ENCODE assay signal across 25 cellular contexts in the genomic region with DNA sequence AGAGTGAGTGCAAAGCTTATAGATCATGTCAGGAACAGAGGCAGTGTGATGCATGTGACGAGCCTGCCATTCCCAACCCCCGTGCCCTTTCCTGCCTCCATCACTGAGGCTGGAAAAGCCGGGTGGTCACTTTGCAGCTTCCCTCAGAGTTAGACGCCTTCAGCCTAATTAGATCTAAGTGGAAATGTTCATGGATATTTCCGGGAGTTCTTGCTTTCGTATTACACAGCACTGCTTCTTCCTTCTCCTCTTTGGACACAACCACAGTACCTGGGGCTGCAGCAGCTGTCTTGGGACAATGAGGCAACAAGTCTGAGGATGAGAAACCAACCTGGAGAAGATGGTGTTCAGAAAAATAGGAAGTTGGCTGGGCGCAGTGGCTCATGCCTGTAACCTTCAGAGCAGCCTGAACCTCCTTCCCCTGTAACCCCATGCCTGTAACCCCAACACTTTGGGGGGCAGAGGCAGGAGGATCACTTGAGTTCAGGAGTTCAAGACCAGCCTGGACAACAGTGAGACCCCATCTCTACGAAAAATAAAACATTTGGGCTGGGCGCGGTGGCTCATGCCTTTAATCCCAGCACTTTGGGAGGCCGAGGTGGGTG.
"Had no signal": no experiment of that assay in that cellular context is flagged by ENCODE, and none has a peak within 500 bp of the region (broad histone marks: within the 10 kb centered on the region; RNA-seq: fewer than 3 reads in every experiment).

No MANE protein-coding gene starts in this region.

- H3K9me3 Mint-ChIP-seq: natural killer cell; stimulated activated naive B cell treated with anti-CD40 and anti-IgM and Interleukin-4, amounts not matched to agents 10 μg/mL and 1 μg/mL and 100 μg/mL, for 72 hours; stimulated activated naive CD8-positive, alpha-beta T cell treated with anti-CD3 and anti-CD28 coated beads, Interleukin-15, Interleukin-2, amounts not matched to agents 100 ng/mL and 50 ng/mL, for 24 hours had no signal

- H3K27me3 ChIP-seq: foreskin keratinocyte, heart left ventricle, hepatocyte, neutrophil, pancreas, right lobe of liver, transverse colon, vagina had no signal

- H3K4me1 Mint-ChIP-seq: natural killer cell had no signal

- H3K27me3 Mint-ChIP-seq: stimulated activated naive B cell treated with anti-CD40 and anti-IgM and Interleukin-4, amounts not matched to agents 10 μg/mL and 1 μg/mL and 100 μg/mL, for 72 hours; stimulated activated naive CD8-positive, alpha-beta T cell treated with anti-CD3 and anti-CD28 coated beads, Interleukin-15, Interleukin-2, amounts not matched to agents 100 ng/mL and 50 ng/mL, for 24 hours had no signal

- H3K9me3 ChIP-seq: esophagus muscularis mucosa, gastroesophageal sphincter, heart left ventricle, left ventricle myocardium inferior, lower lobe of right lung, neutrophil, pancreas, right lobe of liver, thoracic aorta, transverse colon, vagina had no signal

- ATAC-seq: foreskin keratinocyte; gastroesophageal sphincter; heart left ventricle; left cardiac atrium; lower lobe of right lung; natural killer cell; pancreas; stimulated activated naive B cell treated with anti-CD40 and anti-IgM and Interleukin-4, amounts not matched to agents 10 μg/mL and 1 μg/mL and 100 μg/mL, for 72 hours had no signal

- DNase-seq: dermis blood vessel endothelial cell; effector memory CD4-positive, alpha-beta T cell; foreskin keratinocyte; heart left ventricle; kidney; left cardiac atrium; left ventricle myocardium inferior; lower lobe of right lung; natural killer cell; pancreas; retina; small intestine; stimulated activated CD4-positive, alpha-beta T cell treated with anti-CD3 and anti-CD28 coated beads, Interleukin-15, amount 100 ng/mL, for 24 hours; stimulated activated CD4-positive, alpha-beta T cell treated with anti-CD3 and anti-CD28 coated beads, Interleukin-2, amount 100 ng/mL, for 48 hours; stimulated activated naive B cell treated with anti-CD40 and anti-IgM and Interleukin-4, amounts not matched to agents 10 μg/mL and 1 μg/mL and 100 μg/mL, for 72 hours; transverse colon had no signal

- H3K36me3 ChIP-seq: esophagus muscularis mucosa, gastroesophageal sphincter, heart left ventricle, left ventricle myocardium inferior, lower lobe of right lung, neutrophil, pancreas, right lobe of liver, thoracic aorta, transverse colon, vagina had no signal

- H3K27ac ChIP-seq: coronary artery, esophagus muscularis mucosa, foreskin keratinocyte, gastroesophageal sphincter, heart left ventricle, hepatocyte, left ventricle myocardium inferior, lower lobe of right lung, neutrophil, pancreas, right lobe of liver, thoracic aorta, transverse colon, vagina had no signal

- H3K4me3 Mint-ChIP-seq: natural killer cell; stimulated activated naive B cell treated with anti-CD40 and anti-IgM and Interleukin-4, amounts not matched to agents 10 μg/mL and 1 μg/mL and 100 μg/mL, for 72 hours; stimulated activated naive CD8-positive, alpha-beta T cell treated with anti-CD3 and anti-CD28 coated beads, Interleukin-15, Interleukin-2, amounts not matched to agents 100 ng/mL and 50 ng/mL, for 24 hours had no signal

- H3K4me1 ChIP-seq: esophagus muscularis mucosa, foreskin keratinocyte, gastroesophageal sphincter, heart left ventricle, left ventricle myocardium inferior, lower lobe of right lung, pancreas, vagina had no signal

- H3K36me3 Mint-ChIP-seq: natural killer cell; stimulated activated naive B cell treated with anti-CD40 and anti-IgM and Interleukin-4, amounts not matched to agents 10 μg/mL and 1 μg/mL and 100 μg/mL, for 72 hours had no signal

- H3K4me3 ChIP-seq: coronary artery, esophagus muscularis mucosa, gastroesophageal sphincter, heart left ventricle, hepatocyte, left ventricle myocardium inferior, lower lobe of right lung, pancreas, right lobe of liver, thoracic aorta, transverse colon, vagina had no signal

- H3K27ac Mint-ChIP-seq: natural killer cell; stimulated activated naive B cell treated with anti-CD40 and anti-IgM and Interleukin-4, amounts not matched to agents 10 μg/mL and 1 μg/mL and 100 μg/mL, for 72 hours; stimulated activated naive CD8-positive, alpha-beta T cell treated with anti-CD3 and anti-CD28 coated beads, Interleukin-15, Interleukin-2, amounts not matched to agents 100 ng/mL and 50 ng/mL, for 24 hours had no signal
